Comparison of ENCODE assay signal across 9 cellular contexts in the genomic region with DNA sequence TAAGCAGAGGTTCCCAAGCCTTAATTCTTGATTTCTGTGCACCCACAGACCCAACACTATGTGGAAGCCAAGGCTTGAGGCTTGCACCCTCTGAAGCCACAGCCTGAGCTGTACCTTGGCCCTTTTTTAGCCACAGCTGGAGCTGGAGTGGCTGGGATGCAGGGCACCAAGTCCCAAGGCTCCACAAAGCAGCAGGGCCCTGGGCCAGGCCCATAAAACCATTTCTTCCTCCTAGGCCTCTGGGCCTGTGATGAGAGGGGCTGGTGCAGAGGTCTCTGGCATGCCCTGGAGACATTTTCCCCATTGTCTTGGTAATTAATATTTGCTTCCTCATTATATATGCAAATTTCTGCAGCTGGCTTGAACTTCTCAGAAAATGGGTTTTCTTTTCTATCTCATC.
"Had no signal": no experiment of that assay in that cellular context is flagged by ENCODE, and none has a peak within 500 bp of the region (broad histone marks: within the 10 kb centered on the region; RNA-seq: fewer than 3 reads in every experiment).

No MANE protein-coding gene starts in this region.

- FAIRE-seq: HTR-8/SVneo, K562 had no signal

- ATAC-seq: HCT116, K562 had no signal

- H3K4me1 ChIP-seq: HAP-1 had no signal

- H3K27ac ChIP-seq: GM23248 had no signal

- H3K4me3 ChIP-seq: GM23248, HAP-1, K562 had no signal

- H3K36me3 ChIP-seq: HAP-1 had no signal

- DNase-seq: GM23248, GOT3, H7, IMR-90, KG1 had no signal
